Comparison of ENCODE assay signal across 23 cellular contexts in the genomic region with DNA sequence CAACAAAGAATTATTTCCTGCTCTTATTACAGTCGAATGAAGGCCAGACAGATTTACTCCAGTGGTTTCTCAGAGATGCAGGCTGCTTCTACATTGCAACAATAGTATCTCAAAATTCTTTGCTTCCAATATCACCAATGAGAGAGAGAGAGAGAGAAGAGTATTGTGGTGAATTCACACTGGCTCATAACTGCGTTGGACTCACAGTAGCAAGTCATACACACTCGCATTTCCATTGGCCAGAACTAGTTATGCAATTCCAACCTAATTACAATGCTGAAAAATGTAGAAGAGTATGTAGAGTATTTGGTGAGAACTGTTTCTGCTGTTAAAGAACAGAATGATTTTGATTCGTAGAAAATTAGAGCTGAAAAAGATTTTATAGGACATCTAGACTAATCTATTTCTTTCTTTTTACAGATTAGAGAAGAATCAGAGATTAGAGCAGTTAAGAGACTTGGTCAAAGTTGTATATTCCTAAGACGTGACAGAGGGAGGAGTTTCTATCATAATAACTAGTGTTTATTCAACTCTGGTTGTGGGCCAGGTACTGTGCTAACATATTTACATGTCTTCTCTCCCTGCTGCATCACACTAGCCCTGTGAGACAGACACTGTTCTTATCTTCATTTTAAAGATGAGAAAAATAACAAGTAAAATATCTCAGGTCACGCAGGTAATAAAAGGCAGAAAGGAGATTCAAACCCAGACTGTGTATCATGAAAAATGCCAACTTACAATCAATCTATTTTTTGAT. TPM values are rescaled to one million over a fixed set of nuclear protein-coding genes. Genes with fewer than 3 reads are reported as not detected.
DNase-seq lines count a peak whose midpoint lies in the region; ATAC-seq, FAIRE-seq and TF ChIP-seq lines count a peak whose summit lies in the region.
"Had no signal": no experiment of that assay in that cellular context is flagged by ENCODE, and none has a peak within 500 bp of the region (broad histone marks: within the 10 kb centered on the region; RNA-seq: fewer than 3 reads in every experiment).

No MANE protein-coding gene starts in this region.

- H3K9ac ChIP-seq in rectal smooth muscle tissue (ENCODE audit: low read length): no peak overlapping the region

- H3K4me1 Mint-ChIP-seq in GM23338: peaks cover 12% of the 10 kb centered on the region; the same call in 2 of the 3 replicates
- H3K4me1 Mint-ChIP-seq: activated T-helper 17 cell treated with anti-CD3 and anti-CD28 coated beads, Interleukin-2, amount 50 U/mL, for 72 hours had no signal

- no peaks in the 10 kb centered on the region for H3K36me3 Mint-ChIP-seq in GM23338 (ENCODE audit: low read depth)
- H3K36me3 Mint-ChIP-seq: natural killer cell treated with Interleukin-12 subunit alpha and Interleukin-12 subunit beta and Interleukin-15 and Interleukin-18, amount 100 ng/mL, for 72 hours had no signal

- no peaks in the 10 kb centered on the region for H3K9me3 Mint-ChIP-seq in GM23338
- H3K9me3 Mint-ChIP-seq: activated T-helper 17 cell treated with anti-CD3 and anti-CD28 coated beads, Interleukin-2, amount 50 U/mL, for 72 hours; T-helper 1 cell treated with Interleukin-12 subunit alpha and Interleukin-12 subunit beta and Interleukin-4 antibody, amounts not matched to agents 30 μg/mL and 1 μg/mL, for 36 hours had no signal

- H3K27me3 ChIP-seq in rectal smooth muscle tissue (ENCODE audit: control insufficient read depth, insufficient read depth, low read length): no peaks in the 10 kb centered on the region
- H3K27me3 ChIP-seq in GM23338 (ENCODE audit: insufficient read depth): no peaks in the 10 kb centered on the region
- H3K27me3 ChIP-seq: MG63 had no signal

- WGBS in A549 (ENCODE audit: missing lambda C conversion rate): 61% methylated on average over 6 of the region's 6 CpGs

- no peak for FAIRE-seq in A549 (lab: Jason Lieb, UNC)
- FAIRE-seq: frontal cortex, GM12891, HepG2 had no signal

- POLR2A ChIA-PET in A549 (lab: Yijun Ruan, JAX): no interaction called here

- H4K20me1 ChIP-seq in GM23338 (replicated peaks; ENCODE audit: insufficient read depth): no peaks in the 10 kb centered on the region

- TF ChIP-seq CTCF in A549 (IDR thresholded peaks at IDR 0.05) (no peak), GM23338 (conservative IDR thresholded peaks at IDR 0.05; ENCODE audit: low read depth in 2 of 2) (no peak)

- H3K4me2 ChIP-seq in A549: no peak overlapping the region
- no peak overlapping the region for H3K4me2 ChIP-seq in GM23338

- H3K27ac ChIP-seq in A549 (peak overlapping the region; percentile 76 to 78), rectal smooth muscle tissue (ENCODE audit: low read depth, low read length) (peak overlapping the region; percentile 70), GM23338 (ENCODE audit: low read depth) (no peak overlapping the region)

- no peaks in the 10 kb centered on the region for H3K36me3 ChIP-seq in rectal smooth muscle tissue (ENCODE audit: control insufficient read depth, insufficient read depth, low read length)
- no peaks in the 10 kb centered on the region for H3K36me3 ChIP-seq in GM23338 (ENCODE audit: insufficient read depth)
- H3K36me3 ChIP-seq: MG63 had no signal

- TF ChIP-seq RAD21 in A549 (conservative IDR thresholded peaks at IDR 0.05 in 1 of 2, IDR thresholded peaks at IDR 0.05 in 1 of 2): no peak

- no peak overlapping the region for H3K27ac Mint-ChIP-seq in GM23338
- H3K27ac Mint-ChIP-seq: activated T-helper 17 cell treated with anti-CD3 and anti-CD28 coated beads, Interleukin-2, amount 50 U/mL, for 72 hours; T-helper 1 cell treated with Interleukin-12 subunit alpha and Interleukin-12 subunit beta and Interleukin-4 antibody, amounts not matched to agents 30 μg/mL and 1 μg/mL, for 36 hours had no signal

- TF ChIP-seq POLR2A in A549 (IDR thresholded peaks at IDR 0.05; ENCODE audit: low read length): no peak

- no peaks in the 10 kb centered on the region for H3F3A ChIP-seq in GM23338 (replicated peaks; ENCODE audit: low read depth)

- H3K27me3 Mint-ChIP-seq in GM23338 (ENCODE audit: insufficient read depth, low read depth, poor library complexity): no peaks in the 10 kb centered on the region
- H3K27me3 Mint-ChIP-seq: natural killer cell treated with Interleukin-12 subunit alpha and Interleukin-12 subunit beta and Interleukin-15 and Interleukin-18, amount 100 ng/mL, for 72 hours had no signal

- no peak for TF ChIP-seq EP300 in A549 (IDR thresholded peaks at IDR 0.05)

- no peaks in the 10 kb centered on the region for H3K79me2 ChIP-seq in GM23338 (replicated peaks; ENCODE audit: insufficient read depth)

- H3K4me1 ChIP-seq in A549 (peaks cover 11% of the 10 kb centered on the region), rectal smooth muscle tissue (ENCODE audit: control insufficient read depth, insufficient read depth, low read length) (peaks cover 4% of the 10 kb centered on the region), GM23338 (ENCODE audit: insufficient read depth) (peaks cover 7% of the 10 kb centered on the region; the same call in 1 of the 2 replicates)

- no peaks in the 10 kb centered on the region for H3K9me3 ChIP-seq in A549

- no peak for DNase-seq in A549 (ENCODE audit: low read depth in 1 of 2, low spot score in 1 of 2)
- peak; percentile 69 for DNase-seq in NCI-H460 (ENCODE audit: extremely low read depth, low read depth)
- DNase-seq in fibroblast of peridontal ligament (ENCODE audit: extremely low read depth): peak; percentile 16
- DNase-seq in G401 (ENCODE audit: low spot score): no peak
- DNase-seq in stimulated activated CD4-positive, alpha-beta T cell treated with anti-CD3 and anti-CD28 coated beads, Interleukin-1b, Interleukin-23, amount 100 ng/mL, for 48 hours: no peak
- DNase-seq in GM23338 (ENCODE audit: low spot score): no peak
- DNase-seq: cerebellar nuclear complex; COR-L47; MG63; NCI-H1694 treated with DMSO at 0.1 percent for 48 hours; NCI-H345; stimulated activated naive CD8-positive, alpha-beta T cell treated with anti-CD3 and anti-CD28 coated beads, Interleukin-15, Interleukin-2, amounts not matched to agents 100 U/mL and 50 U/mL, for 24 hours had no signal

- H3K4me3 ChIP-seq in A549 (no peak overlapping the region), rectal smooth muscle tissue (ENCODE audit: low read length) (no peak overlapping the region), GM23338 (no peak overlapping the region)
- H3K4me3 ChIP-seq: lung, MG63 had no signal

- CTCF ChIA-PET in A549 (lab: Yijun Ruan, JAX): no interaction called here

- H3K4me3 Mint-ChIP-seq in GM23338: no peak overlapping the region
- H3K4me3 Mint-ChIP-seq: activated T-helper 17 cell treated with anti-CD3 and anti-CD28 coated beads, Interleukin-2, amount 50 U/mL, for 72 hours; natural killer cell treated with Interleukin-12 subunit alpha and Interleukin-12 subunit beta and Interleukin-15 and Interleukin-18, amount 100 ng/mL, for 72 hours; T-helper 1 cell treated with Interleukin-12 subunit alpha and Interleukin-12 subunit beta and Interleukin-4 antibody, amounts not matched to agents 30 μg/mL and 1 μg/mL, for 36 hours had no signal

- ATAC-seq in A549: no peak
- ATAC-seq in GM23338: no peak
- no peak for ATAC-seq in GM19023 (IDR thresholded peaks at IDR 0.05; ENCODE audit: unreplicated experiment)
- ATAC-seq: activated T-helper 17 cell treated with anti-CD3 and anti-CD28 coated beads, Interleukin-2, amount 50 U/mL, for 72 hours; HepG2; Right ventricle myocardium inferior; stimulated activated naive CD8-positive, alpha-beta T cell treated with anti-CD3 and anti-CD28 coated beads, Interleukin-15, Interleukin-2, amounts not matched to agents 100 U/mL and 50 U/mL, for 24 hours had no signal

- no peaks in the 10 kb centered on the region for H3K9me2 ChIP-seq in GM23338 (ENCODE audit: insufficient read depth)

- no peak overlapping the region; the same call in 1 of the 2 replicates for H2AFZ ChIP-seq in GM23338

- in situ Hi-C loops in G401 (cut with HindIII; ENCODE audit: low sequenced_read_pairs): no loop called here

TF ChIP-seq in A549, 52 proteins besides CTCF, POLR2A, EP300 and RAD21 (continues in another document):
- TF ChIP-seq JUNB (IDR thresholded peaks at IDR 0.05) (no peak), HOXA7 (CRISPR knock-in tag; IDR thresholded peaks at IDR 0.05) (no peak), SREBF2 (IDR thresholded peaks at IDR 0.05) (no peak), MAFK (IDR thresholded peaks at IDR 0.05; ENCODE audit: partially characterized antibody) (no peak), KDM5A (IDR thresholded peaks at IDR 0.05) (no peak), EHMT2 (IDR thresholded peaks at IDR 0.05; ENCODE audit: low read depth) (no peak)

TF ChIP-seq in GM23338, 12 proteins besides CTCF, POLR2A, EP300 and RAD21 (continues in another document):
- TF ChIP-seq ZNF331 (CRISPR knock-in tag; IDR thresholded peaks at IDR 0.05; ENCODE audit: low read depth) (no peak), POLR2AphosphoS5 (IDR thresholded peaks at IDR 0.05; ENCODE audit: low read depth) (no peak), STAT1 (IDR thresholded peaks at IDR 0.05; ENCODE audit: unreplicated experiment) (no peak), CREB1 (CRISPR knock-in tag; IDR thresholded peaks at IDR 0.05; ENCODE audit: low read depth) (no peak), EZH2 (IDR thresholded peaks at IDR 0.05; ENCODE audit: low read depth, unreplicated experiment) (no peak), JUNB (IDR thresholded peaks at IDR 0.05; ENCODE audit: unreplicated experiment) (no peak), ZNF114 (CRISPR knock-in tag; IDR thresholded peaks at IDR 0.05) (no peak), NANOG (IDR thresholded peaks at IDR 0.05; ENCODE audit: borderline replicate concordance) (no peak)
- TF ChIP-seq, protein P1, sequence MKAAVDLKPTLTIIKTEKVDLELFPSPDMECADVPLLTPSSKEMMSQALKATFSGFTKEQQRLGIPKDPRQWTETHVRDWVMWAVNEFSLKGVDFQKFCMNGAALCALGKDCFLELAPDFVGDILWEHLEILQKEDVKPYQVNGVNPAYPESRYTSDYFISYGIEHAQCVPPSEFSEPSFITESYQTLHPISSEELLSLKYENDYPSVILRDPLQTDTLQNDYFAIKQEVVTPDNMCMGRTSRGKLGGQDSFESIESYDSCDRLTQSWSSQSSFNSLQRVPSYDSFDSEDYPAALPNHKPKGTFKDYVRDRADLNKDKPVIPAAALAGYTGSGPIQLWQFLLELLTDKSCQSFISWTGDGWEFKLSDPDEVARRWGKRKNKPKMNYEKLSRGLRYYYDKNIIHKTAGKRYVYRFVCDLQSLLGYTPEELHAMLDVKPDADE (IDR thresholded peaks at IDR 0.05): no peak

RNA-seq across cellular contexts. Expression of a gene that starts 34.6 kb away (rescaled TPM):
- polyA plus RNA-seq in A549 (2011; rRNA removed) (21.9 and 26.1 TPM in 2 replicates), A549 (2017; fragmentation: RNase III; extraction: RNeasy Plus Mini Kit Qiagen cat#74134 plus additional on column Dnase treatment) (5.5 to 8.6 TPM (median 6.5 TPM) in 3 replicates), GM23338 (2016; fragmentation: Nextera tagmentation; extraction: Ambion mirVana) (0.07 and 0.32 TPM in 2 replicates)
- polyA plus RNA-seq in A549 (2012; cell fraction: cytosol; rRNA removed): 2.4 and 3.0 TPM in 2 replicates
- polyA plus RNA-seq in A549 (2012; cell fraction: nucleus; rRNA removed): 4.0 and 6.2 TPM in 2 replicates
- polyA minus RNA-seq in A549 (2011; rRNA and poly(A)+ RNA removed): 13.2 and 14.7 TPM in 2 replicates
- 5.8 and 6.2 TPM in 2 replicates for total RNA-seq in NCI-H460 (2014; rRNA removed; shearing (Covaris generic))
- 2.3 and 5.9 TPM in 2 replicates for polyA plus RNA-seq in NCI-H460 (2014; cell fraction: nucleus; rRNA removed)
- total RNA-seq in G401 (2014; rRNA removed; shearing (Covaris generic)): not detected in 2 replicates
- 0.12 TPM in 1 of 2 replicates, not detected in the other for total RNA-seq in GM23338 (2014; rRNA removed; shearing (Covaris generic))
- total RNA-seq: activated CD8-positive, alpha-beta memory T cell treated with anti-CD3 and anti-CD28 coated beads for 36 hours; activated T-helper 17 cell treated with anti-CD3 and anti-CD28 coated beads, Interleukin-2, amount 50 U/mL, for 72 hours; HepG2 had no signal

Comparison
In these comparisons a context has a peak if more than half of its experiments do, and no peak if none do; other contexts are left out.
1. DNase-seq: peak in NCI-H460 (single experiment) and fibroblast of peridontal ligament (single experiment); none in A549 (0 of 2), G401 (single experiment), stimulated activated CD4-positive, alpha-beta T cell treated with anti-CD3 and anti-CD28 coated beads, Interleukin-1b, Interleukin-23, amount 100 ng/mL, for 48 hours (single experiment) and GM23338 (single experiment).